In the genomic region with DNA sequence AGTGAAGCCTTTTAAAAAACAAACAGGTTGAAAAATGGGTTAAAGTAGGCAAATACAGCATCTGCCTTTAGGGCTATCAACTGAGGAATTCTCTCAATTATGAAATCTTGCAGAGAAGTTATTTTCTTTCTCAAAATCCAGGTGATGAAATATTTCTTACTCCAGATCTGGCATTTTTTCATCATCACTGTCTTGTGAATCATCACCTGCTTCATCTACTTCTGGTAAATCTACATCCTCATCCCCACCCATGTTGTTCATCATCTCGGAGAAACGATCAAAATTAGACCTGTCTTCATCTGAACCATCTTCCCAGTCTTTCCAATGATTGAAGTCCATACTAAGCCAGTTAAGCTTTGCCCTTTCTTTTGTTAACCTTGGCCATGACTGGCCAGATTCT, we compare ENCODE assay signal across 9 cellular contexts. TPM values are rescaled to one million over a fixed set of nuclear protein-coding genes. Genes with fewer than 3 reads are reported as not detected.
A peak's percentile ranks its signal among the peaks of the same experiment; 100 is the strongest.
DNase-seq lines count a peak whose midpoint lies in the region; ATAC-seq and TF ChIP-seq lines count a peak whose summit lies in the region.
"Had no signal": no experiment of that assay in that cellular context is flagged by ENCODE, and none has a peak within 500 bp of the region (broad histone marks: within the 10 kb centered on the region; RNA-seq: fewer than 3 reads in every experiment).

No MANE protein-coding gene starts in this region.

- DNase-seq in GM23248 = peak; percentile 22
- no peak for DNase-seq in PC-3
- DNase-seq in neuronal stem cell (ENCODE audit: low spot score) = no peak
- no peak for DNase-seq in NCI-H1092 (lab: John Stamatoyannopoulos, UW)
- DNase-seq in NCI-H1694 (lab: John Stamatoyannopoulos, UW) = no peak
- no peak for DNase-seq in pons (ENCODE audit: low spot score)
- DNase-seq: activated T-cell treated with anti-CD3 and anti-CD28 coated beads, Interleukin-2, amount 50 U/mL, for 4 hours had no signal

- no peak overlapping the region for H3K23ac ChIP-seq in neuronal stem cell (ENCODE audit: low read depth, low read length, poor library complexity)

- H3K79me2 ChIP-seq in GM23248 (ENCODE audit: insufficient read depth) (no peaks in the 10 kb centered on the region), PC-3 (ENCODE audit: low read length) (no peaks in the 10 kb centered on the region)

- H2BK15ac ChIP-seq in neuronal stem cell (ENCODE audit: low read length) = no peak overlapping the region

- H2AK5ac ChIP-seq in neuronal stem cell (ENCODE audit: low read depth, low read length) = no peak overlapping the region

- H3K9ac ChIP-seq in GM23248 (no peak overlapping the region), PC-3 (ENCODE audit: low read length) (no peak overlapping the region), endocrine pancreas (ENCODE audit: control insufficient read depth, insufficient read depth, low read length) (no peak overlapping the region), neuronal stem cell (ENCODE audit: low read depth, low read length, poor library complexity) (no peak overlapping the region)

- no peaks in the 10 kb centered on the region for H3K9me3 ChIP-seq in GM23248 (ENCODE audit: low read depth)
- H3K9me3 ChIP-seq in PC-3 (ENCODE audit: low read length) = no peaks in the 10 kb centered on the region
- H3K9me3 ChIP-seq in endocrine pancreas (ENCODE audit: control insufficient read depth, low read length) = no peaks in the 10 kb centered on the region
- no peaks in the 10 kb centered on the region for H3K9me3 ChIP-seq in neuronal stem cell (replicated peaks in 1 of 2; ENCODE audit: control insufficient read depth in 2 of 2, insufficient read depth in 1 of 2, low read depth in 1 of 2, low read length in 2 of 2)

- no peak overlapping the region for H2BK5ac ChIP-seq in neuronal stem cell (ENCODE audit: low read length)

- no peak for TF ChIP-seq CTCF in PC-3 (conservative IDR thresholded peaks at IDR 0.05; ENCODE audit: low read depth, low read length)

- no peak for ATAC-seq in PC-3
- ATAC-seq: CD8-positive, alpha-beta T cell had no signal

- H3F3A ChIP-seq in GM23248 (ENCODE audit: insufficient read depth) (no peaks in the 10 kb centered on the region), PC-3 (ENCODE audit: low read length, unreplicated experiment) (no peaks in the 10 kb centered on the region)

- H4K20me1 ChIP-seq in GM23248 (ENCODE audit: insufficient read depth) (no peaks in the 10 kb centered on the region), PC-3 (ENCODE audit: low read length) (no peaks in the 10 kb centered on the region)

- H3K27me3 ChIP-seq in GM23248 (replicated peaks; ENCODE audit: insufficient read depth) = 0 out of 2 replicates have a peak, but pooled peaks cover 6% of the 10 kb centered on the region
- H3K27me3 ChIP-seq in PC-3 (ENCODE audit: low read length) = peaks cover 26% of the 10 kb centered on the region
- no peaks in the 10 kb centered on the region for H3K27me3 ChIP-seq in endocrine pancreas (ENCODE audit: control insufficient read depth, insufficient read depth, low read length)
- peaks cover 0 to 20% (median 2%) of the 10 kb centered on the region in 3 experiments for H3K27me3 ChIP-seq in neuronal stem cell (ENCODE audit: control insufficient read depth in 3 of 3, insufficient read depth in 3 of 3, low read depth in 1 of 3, low read length in 3 of 3)

- H3K4me3 ChIP-seq in GM23248 (peak overlapping the region; percentile 70), PC-3 (ENCODE audit: low read length) (peak overlapping the region; percentile 58; the same call in 1 of the 2 replicates), endocrine pancreas (ENCODE audit: control insufficient read depth, insufficient read depth, low read length) (peak overlapping the region; percentile 43), neuronal stem cell (ENCODE audit: low read length in 2 of 2) (no peak overlapping the region)

- H3K9me2 ChIP-seq in GM23248 (ENCODE audit: insufficient read depth) = no peaks in the 10 kb centered on the region
- no peaks in the 10 kb centered on the region for H3K9me2 ChIP-seq in PC-3 (replicated peaks; ENCODE audit: low read length)

- no peaks in the 10 kb centered on the region for H3K79me1 ChIP-seq in neuronal stem cell (ENCODE audit: low read depth, low read length)

- BruUV-seq in PC-3 (replicated peaks; lab: Mats Ljungman, UMichigan) = no TSS peak

- H2BK120ac ChIP-seq in neuronal stem cell (ENCODE audit: low read depth, low read length) = no peak overlapping the region

- H4K91ac ChIP-seq in neuronal stem cell (ENCODE audit: low read depth, low read length, poor library complexity) = no peak overlapping the region

- no peak overlapping the region for H4K8ac ChIP-seq in neuronal stem cell (ENCODE audit: low read depth, low read length)

- intact Hi-C loops in PC-3 (cut with micrococcal nuclease) = loop anchor here (1.0 to 10.0 kb wide), 2 partner anchors 166 to 256 kb away; a partner anchor contains a TSS

- H3K4me2 ChIP-seq in GM23248 (ENCODE audit: unreplicated experiment) = peak overlapping the region; percentile 91
- peak overlapping the region; percentile 84 for H3K4me2 ChIP-seq in PC-3 (ENCODE audit: low read length)
- H3K4me2 ChIP-seq in neuronal stem cell (ENCODE audit: insufficient read depth, low read length, poor library complexity, severe bottlenecking) = no peak overlapping the region

- H2AFZ ChIP-seq in GM23248 (peak overlapping the region; percentile 84), PC-3 (ENCODE audit: low read length) (peak overlapping the region; percentile 71; the same call in 1 of the 2 replicates), neuronal stem cell (ENCODE audit: low read length) (peak overlapping the region; percentile 79)

- H3K18ac ChIP-seq in neuronal stem cell (ENCODE audit: low read length) = no peak overlapping the region

- H3K4ac ChIP-seq in neuronal stem cell (ENCODE audit: low read length) = no peak overlapping the region

- H3K14ac ChIP-seq in neuronal stem cell (ENCODE audit: low read length) = no peak overlapping the region

- peaks cover 6% of the 10 kb centered on the region for H3K4me1 ChIP-seq in GM23248 (ENCODE audit: insufficient read depth)
- no peaks in the 10 kb centered on the region for H3K4me1 ChIP-seq in PC-3 (ENCODE audit: insufficient read depth, low read length)
- H3K4me1 ChIP-seq in endocrine pancreas (ENCODE audit: control insufficient read depth, insufficient read depth, low read length) = no peaks in the 10 kb centered on the region
- peaks cover 0 to 4% of the 10 kb centered on the region in 2 donors for H3K4me1 ChIP-seq in neuronal stem cell (ENCODE audit: control insufficient read depth in 2 of 2, insufficient read depth in 1 of 2, low read depth in 1 of 2, low read length in 2 of 2)

- H2BK12ac ChIP-seq in neuronal stem cell (ENCODE audit: low read length) = no peak overlapping the region

- 42 to 48% methylated on average over 2 of the region's 2 CpGs for WGBS in GM23248 (ENCODE audit: low coverage in 1 of 2, low lambda C conversion rate in 2 of 2, missing lambda C conversion rate in 2 of 2), 2 experiments
- no CpG with 5 or more reads among the region's 2 CpGs for WGBS in neuronal stem cell (ENCODE audit: extremely low coverage in 2 of 2, insufficient read length in 2 of 2, insufficient replicate concordance in 1 of 2), 2 donors

- H3K36me3 ChIP-seq in GM23248 (ENCODE audit: low read depth) = no peaks in the 10 kb centered on the region
- no peaks in the 10 kb centered on the region for H3K36me3 ChIP-seq in PC-3 (ENCODE audit: low read depth, low read length)
- H3K36me3 ChIP-seq in endocrine pancreas (ENCODE audit: control insufficient read depth, insufficient read depth, low read length) = no peaks in the 10 kb centered on the region
- no peaks in the 10 kb centered on the region for H3K36me3 ChIP-seq in neuronal stem cell (replicated peaks in 1 of 2; ENCODE audit: control insufficient read depth in 2 of 2, insufficient read depth in 2 of 2, low read length in 2 of 2)

- H3K27ac ChIP-seq in GM23248 = no peak overlapping the region
- no peak overlapping the region for H3K27ac ChIP-seq in PC-3 (ENCODE audit: low read length)
- no peak overlapping the region for H3K27ac ChIP-seq in neuronal stem cell (replicated peaks; ENCODE audit: low read length)

- CTCF ChIA-PET in PC-3 (lab: Charles Lee) = interaction anchor here (0.6 to 1.2 kb wide), 3 partner anchors 19 to 304 kb away, joined by 3 to 6 read pairs (median 4); no protein-coding TSS in a partner anchor

- POLR2A ChIA-PET in PC-3 (lab: Charles Lee; ENCODE audit: unreplicated experiment) = interaction anchor here (0.6 kb wide), 1 partner anchor 132 kb away, joined by 3 read pairs; no protein-coding TSS in a partner anchor

- in situ Hi-C loops in GM23248 (cut with MboI) = no loop called here

RNA-seq across cellular contexts. Expression of a gene that starts 33.3 kb away (rescaled TPM):
- 21.8 and 40.5 TPM in 2 replicates for total RNA-seq in GM23248 (2014; rRNA removed; shearing (Covaris generic))
- polyA plus RNA-seq in GM23248 (2016; fragmentation: Nextera tagmentation; extraction: Ambion mirVana) = 44.4 and 54.1 TPM in 2 replicates
- total RNA-seq in PC-3 (2014; rRNA removed) = 10.6 and 13.9 TPM in 2 replicates
- polyA plus RNA-seq in neuronal stem cell (2013, experiment 1 of 2) = 110 TPM
- 110 TPM for polyA plus RNA-seq in neuronal stem cell (2013, experiment 2 of 2)

Comparison
In these comparisons a context has a peak if more than half of its experiments do, and no peak if none do; other contexts are left out.
1. H3K4me3 ChIP-seq: peak in GM23248 (single experiment), PC-3 (single experiment) and endocrine pancreas (single experiment); none in neuronal stem cell (0 of 2).
2. Peak in every context shown above with its lines, with median percentiles within 50 percentile points of each other: H2AFZ ChIP-seq.